Comparison of ENCODE assay signal across 15 cellular contexts in the genomic region with DNA sequence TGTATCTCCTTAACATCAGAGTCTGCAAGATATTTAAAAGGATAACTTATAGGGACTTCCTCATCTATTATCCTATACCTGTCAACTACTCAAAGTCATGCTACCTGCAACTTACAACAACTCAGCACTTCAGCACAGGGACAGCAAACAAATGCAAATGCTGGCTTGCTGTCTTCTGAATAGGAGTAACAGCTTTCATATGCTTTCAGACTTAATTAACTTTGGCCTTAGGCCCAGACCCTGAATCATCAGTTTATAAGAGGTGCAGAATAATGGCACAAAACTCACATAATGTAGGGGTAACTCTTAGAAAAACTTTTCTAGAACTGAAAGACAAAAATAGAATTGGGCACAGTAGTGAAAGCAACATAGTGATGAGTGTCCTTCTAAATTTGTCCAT.
DNase-seq lines count a peak whose midpoint lies in the region; ATAC-seq lines count a peak whose summit lies in the region.
"Had no signal": no experiment of that assay in that cellular context is flagged by ENCODE, and none has a peak within 500 bp of the region (broad histone marks: within the 10 kb centered on the region; RNA-seq: fewer than 3 reads in every experiment).

No MANE protein-coding gene starts in this region.

- no peak overlapping the region for H3K4me3 ChIP-seq in aorta (ENCODE audit: low read length in 2 of 2)
- H3K4me3 ChIP-seq: right lobe of liver had no signal

- no peaks in the 10 kb centered on the region for H3K4me1 Mint-ChIP-seq in activated CD8-positive, alpha-beta T cell treated with anti-CD3 and anti-CD28 coated beads, Interleukin-2, amount 10 ng/mL, durations not matched to agents 7 days and 5 days (ENCODE audit: low read depth)
- H3K4me1 Mint-ChIP-seq: CD14-positive monocyte; stimulated activated naive CD8-positive, alpha-beta T cell treated with anti-CD3 and anti-CD28 coated beads, Interleukin-15, amount 100 ng/mL, for 72 hours had no signal

- no peaks in the 10 kb centered on the region for H3K27me3 ChIP-seq in aorta (ENCODE audit: control insufficient read depth in 1 of 2, insufficient read depth in 2 of 2, low read length in 1 of 2)
- H3K27me3 ChIP-seq: right lobe of liver had no signal

- DNase-seq in DMS153 treated with DMSO at 0.1 percent for 48 hours (lab: John Stamatoyannopoulos, UW; ENCODE audit: unreplicated experiment) (peak; percentile 25), NCI-H1436 (lab: John Stamatoyannopoulos, UW) (peak; percentile 52), cerebellar cortex (ENCODE audit: low spot score) (peak; percentile 68), left colon (no peak), aorta (no peak), SKM-1 (lab: John Stamatoyannopoulos, UW; ENCODE audit: unreplicated experiment) (no peak)
- DNase-seq in activated CD8-positive, alpha-beta T cell treated with anti-CD3 and anti-CD28 coated beads, Interleukin-2, amount 10 ng/mL, durations not matched to agents 7 days and 5 days: no peak
- DNase-seq in activated CD4-positive, CD25-positive, alpha-beta regulatory T cell treated with anti-CD3 and anti-CD28 coated beads, Interleukin-2, amount 50 U/mL, for 72 hours: no peak
- DNase-seq: activated CD4-positive, alpha-beta T cell treated with anti-CD3 and anti-CD28 coated beads, Interleukin-2, amount 50 U/mL, for 4 hours; activated gamma-delta T cell; NCI-H1417 treated with DMSO at 0.1 percent for 48 hours; nephron progenitor cell; right lobe of liver; stimulated activated naive CD8-positive, alpha-beta T cell treated with anti-CD3 and anti-CD28 coated beads, Interleukin-15, amount 100 ng/mL, for 72 hours had no signal

- ATAC-seq in left colon (peak; percentile 27), aorta (ENCODE audit: low FRiP score) (no peak)
- ATAC-seq in activated CD8-positive, alpha-beta T cell treated with anti-CD3 and anti-CD28 coated beads, Interleukin-2, amount 10 ng/mL, durations not matched to agents 7 days and 5 days: no peak
- ATAC-seq: right lobe of liver; stimulated activated naive CD8-positive, alpha-beta T cell treated with anti-CD3 and anti-CD28 coated beads, Interleukin-15, amount 100 ng/mL, for 72 hours had no signal

- no peak overlapping the region for H3K27ac Mint-ChIP-seq in activated CD8-positive, alpha-beta T cell treated with anti-CD3 and anti-CD28 coated beads, Interleukin-2, amount 10 ng/mL, durations not matched to agents 7 days and 5 days
- H3K27ac Mint-ChIP-seq: CD14-positive monocyte; nephron progenitor cell; stimulated activated naive CD8-positive, alpha-beta T cell treated with anti-CD3 and anti-CD28 coated beads, Interleukin-15, amount 100 ng/mL, for 72 hours had no signal

- no peaks in the 10 kb centered on the region for H3K9me3 ChIP-seq in aorta (ENCODE audit: control insufficient read depth, low read length)
- H3K9me3 ChIP-seq: right lobe of liver had no signal

- CTCF ChIA-PET in activated CD8-positive, alpha-beta T cell treated with anti-CD3 and anti-CD28 coated beads, Interleukin-2, amount 10 ng/mL, durations not matched to agents 7 days and 5 days (lab: Charles Lee): no interaction called here

- no peaks in the 10 kb centered on the region for H3K36me3 Mint-ChIP-seq in activated CD8-positive, alpha-beta T cell treated with anti-CD3 and anti-CD28 coated beads, Interleukin-2, amount 10 ng/mL, durations not matched to agents 7 days and 5 days (ENCODE audit: low read depth)
- H3K36me3 Mint-ChIP-seq: CD14-positive monocyte had no signal

- H3K27ac ChIP-seq in aorta (ENCODE audit: low read depth in 1 of 2, low read length in 2 of 2): no peak overlapping the region
- H3K27ac ChIP-seq: right lobe of liver had no signal

- H3K4me1 ChIP-seq in aorta (ENCODE audit: control insufficient read depth in 1 of 2, insufficient read depth in 2 of 2, low read length in 2 of 2): no peaks in the 10 kb centered on the region
- H3K4me1 ChIP-seq: right lobe of liver had no signal

- POLR2A ChIA-PET in activated CD8-positive, alpha-beta T cell treated with anti-CD3 and anti-CD28 coated beads, Interleukin-2, amount 10 ng/mL, durations not matched to agents 7 days and 5 days (lab: Charles Lee): no interaction called here

- H3K36me3 ChIP-seq in aorta (ENCODE audit: control insufficient read depth in 1 of 2, insufficient read depth in 2 of 2, low read length in 1 of 2): no peaks in the 10 kb centered on the region
- H3K36me3 ChIP-seq: right lobe of liver had no signal

- H3K9me3 Mint-ChIP-seq in activated CD8-positive, alpha-beta T cell treated with anti-CD3 and anti-CD28 coated beads, Interleukin-2, amount 10 ng/mL, durations not matched to agents 7 days and 5 days (ENCODE audit: insufficient read depth): peaks cover 9% of the 10 kb centered on the region
- H3K9me3 Mint-ChIP-seq: nephron progenitor cell had no signal

- no peak overlapping the region for H3K4me3 Mint-ChIP-seq in activated CD8-positive, alpha-beta T cell treated with anti-CD3 and anti-CD28 coated beads, Interleukin-2, amount 10 ng/mL, durations not matched to agents 7 days and 5 days
- H3K4me3 Mint-ChIP-seq: CD14-positive monocyte; nephron progenitor cell; stimulated activated naive CD8-positive, alpha-beta T cell treated with anti-CD3 and anti-CD28 coated beads, Interleukin-15, amount 100 ng/mL, for 72 hours had no signal

- intact Hi-C loops in left colon (cut with DNase I, micrococcal nuclease): no loop called here
- intact Hi-C loops in aorta (cut with DNase I): no loop called here

- H3K27me3 Mint-ChIP-seq in activated CD8-positive, alpha-beta T cell treated with anti-CD3 and anti-CD28 coated beads, Interleukin-2, amount 10 ng/mL, durations not matched to agents 7 days and 5 days (ENCODE audit: low read depth): no peaks in the 10 kb centered on the region
- H3K27me3 Mint-ChIP-seq: stimulated activated naive CD8-positive, alpha-beta T cell treated with anti-CD3 and anti-CD28 coated beads, Interleukin-15, amount 100 ng/mL, for 72 hours had no signal

Comparison
In these comparisons a context has a peak if more than half of its experiments do, and no peak if none do; other contexts are left out.
1. DNase-seq: peak in DMS153 treated with DMSO at 0.1 percent for 48 hours (single experiment), NCI-H1436 (single experiment) and cerebellar cortex (single experiment); none in left colon (0 of 2), activated CD8-positive, alpha-beta T cell treated with anti-CD3 and anti-CD28 coated beads, Interleukin-2, amount 10 ng/mL, durations not matched to agents 7 days and 5 days (single experiment), aorta (0 of 2), SKM-1 (single experiment) and activated CD4-positive, CD25-positive, alpha-beta regulatory T cell treated with anti-CD3 and anti-CD28 coated beads, Interleukin-2, amount 50 U/mL, for 72 hours (single experiment).